ENCODE assay signal across 11 cellular contexts in the genomic region with DNA sequence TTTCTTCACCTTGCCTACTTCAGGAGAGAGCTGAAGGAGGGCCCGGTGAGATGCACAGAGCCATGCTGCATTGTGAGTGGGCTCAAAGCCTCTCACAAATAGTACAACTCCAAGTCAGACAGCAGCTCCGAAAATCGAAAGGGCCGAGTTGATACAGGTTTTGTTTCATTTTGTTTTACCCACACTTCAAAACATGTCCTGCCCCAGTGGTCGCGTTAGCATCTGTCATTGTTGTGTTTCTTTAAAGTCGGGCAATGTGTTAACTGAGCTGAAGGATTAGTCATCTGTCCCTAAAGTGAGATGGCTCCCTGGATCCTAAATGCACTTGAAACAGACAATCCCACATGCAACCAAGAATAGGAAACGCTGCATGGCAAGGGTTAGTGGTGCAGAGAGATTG.
DNase-seq lines count a peak whose midpoint lies in the region; ATAC-seq and TF ChIP-seq lines count a peak whose summit lies in the region.
"Had no signal": no experiment of that assay in that cellular context is flagged by ENCODE, and none has a peak within 500 bp of the region (broad histone marks: within the 10 kb centered on the region; RNA-seq: fewer than 3 reads in every experiment).

No MANE protein-coding gene starts in this region.

- peaks cover 16% of the 10 kb centered on the region for H3K9me3 Mint-ChIP-seq in activated T-cell treated with anti-CD3 and anti-CD28 coated beads, Interleukin-2, amount 50 U/mL, for 24 hours
- H3K9me3 Mint-ChIP-seq in activated CD8-positive, alpha-beta T cell treated with anti-CD3 and anti-CD28 coated beads, Interleukin-2, amount 10 ng/mL, durations not matched to agents 7 days and 5 days (ENCODE audit: insufficient read depth), result peaks cover 13% of the 10 kb centered on the region
- peaks cover 11 to 12% of the 10 kb centered on the region in 2 donors for H3K9me3 Mint-ChIP-seq in stimulated activated naive CD8-positive, alpha-beta T cell treated with anti-CD3 and anti-CD28 coated beads, Interleukin-15, amount 100 ng/mL, for 72 hours

- H3K4me3 Mint-ChIP-seq in activated T-cell treated with anti-CD3 and anti-CD28 coated beads, Interleukin-2, amount 50 U/mL, for 24 hours, result peak overlapping the region; percentile 13
- peak overlapping the region; percentile 29 for H3K4me3 Mint-ChIP-seq in activated CD8-positive, alpha-beta T cell treated with anti-CD3 and anti-CD28 coated beads, Interleukin-2, amount 10 ng/mL, durations not matched to agents 7 days and 5 days
- H3K4me3 Mint-ChIP-seq in stimulated activated naive CD8-positive, alpha-beta T cell treated with anti-CD3 and anti-CD28 coated beads, Interleukin-15, amount 100 ng/mL, for 72 hours, result peak overlapping the region; percentile 40 to 41

- CTCF ChIA-PET in activated CD8-positive, alpha-beta T cell treated with anti-CD3 and anti-CD28 coated beads, Interleukin-2, amount 10 ng/mL, durations not matched to agents 7 days and 5 days (lab: Charles Lee), result interaction anchor here (0.8 to 1.6 kb wide), 2 partner anchors 10 to 89 kb away, joined by 3 to 6 read pairs; no protein-coding TSS in a partner anchor

- no peaks in the 10 kb centered on the region for H3K79me2 ChIP-seq in osteoblast (ENCODE audit: insufficient read depth, low read length)

- no peaks in the 10 kb centered on the region for H3K9me3 ChIP-seq in osteoblast (ENCODE audit: low read depth, low read length)
- H3K9me3 ChIP-seq: uterus had no signal

- ATAC-seq in HG03045 (IDR thresholded peaks at IDR 0.05; ENCODE audit: unreplicated experiment), result peak; percentile 47
- ATAC-seq in activated CD8-positive, alpha-beta T cell treated with anti-CD3 and anti-CD28 coated beads, Interleukin-2, amount 10 ng/mL, durations not matched to agents 7 days and 5 days, result peak; percentile 53
- ATAC-seq in stimulated activated naive CD8-positive, alpha-beta T cell treated with anti-CD3 and anti-CD28 coated beads, Interleukin-15, amount 100 ng/mL, for 72 hours, result peak; percentile 85

- POLR2A ChIA-PET in activated CD8-positive, alpha-beta T cell treated with anti-CD3 and anti-CD28 coated beads, Interleukin-2, amount 10 ng/mL, durations not matched to agents 7 days and 5 days (lab: Charles Lee), result interaction anchor here (0.9 to 1.2 kb wide), 2 partner anchors 9 to 88 kb away, joined by 3 to 4 read pairs; no protein-coding TSS in a partner anchor

- no peak overlapping the region for H3K27ac ChIP-seq in osteoblast (ENCODE audit: low read depth, low read length)
- H3K27ac ChIP-seq: SJSA1, uterus had no signal

- no peaks in the 10 kb centered on the region for H3K4me1 ChIP-seq in osteoblast (ENCODE audit: insufficient read depth, low read length)
- H3K4me1 ChIP-seq: uterus had no signal

- no peaks in the 10 kb centered on the region for H3K27me3 Mint-ChIP-seq in activated T-cell treated with anti-CD3 and anti-CD28 coated beads, Interleukin-2, amount 50 U/mL, for 24 hours
- H3K27me3 Mint-ChIP-seq in activated CD8-positive, alpha-beta T cell treated with anti-CD3 and anti-CD28 coated beads, Interleukin-2, amount 10 ng/mL, durations not matched to agents 7 days and 5 days (ENCODE audit: low read depth), result no peaks in the 10 kb centered on the region
- no peaks in the 10 kb centered on the region for H3K27me3 Mint-ChIP-seq in stimulated activated naive CD8-positive, alpha-beta T cell treated with anti-CD3 and anti-CD28 coated beads, Interleukin-15, amount 100 ng/mL, for 72 hours

- H3K4me1 Mint-ChIP-seq in activated T-cell treated with anti-CD3 and anti-CD28 coated beads, Interleukin-2, amount 50 U/mL, for 24 hours (ENCODE audit: low read depth), result peaks cover 50% of the 10 kb centered on the region
- peaks cover 25% of the 10 kb centered on the region for H3K4me1 Mint-ChIP-seq in activated CD8-positive, alpha-beta T cell treated with anti-CD3 and anti-CD28 coated beads, Interleukin-2, amount 10 ng/mL, durations not matched to agents 7 days and 5 days (ENCODE audit: low read depth)
- peaks cover 13% of the 10 kb centered on the region for H3K4me1 Mint-ChIP-seq in stimulated activated naive CD8-positive, alpha-beta T cell treated with anti-CD3 and anti-CD28 coated beads, Interleukin-15, amount 100 ng/mL, for 72 hours

- H3K4me2 ChIP-seq in osteoblast (ENCODE audit: insufficient read depth, low read length), result no peak overlapping the region

- H3K4me3 ChIP-seq in osteoblast (ENCODE audit: insufficient read depth, low read length), result no peak overlapping the region
- H3K4me3 ChIP-seq: SJSA1, uterus had no signal

- H3K36me3 Mint-ChIP-seq in activated T-cell treated with anti-CD3 and anti-CD28 coated beads, Interleukin-2, amount 50 U/mL, for 24 hours (ENCODE audit: low read depth), result peaks cover 15% of the 10 kb centered on the region
- H3K36me3 Mint-ChIP-seq in activated CD8-positive, alpha-beta T cell treated with anti-CD3 and anti-CD28 coated beads, Interleukin-2, amount 10 ng/mL, durations not matched to agents 7 days and 5 days (ENCODE audit: low read depth), result peaks cover 17% of the 10 kb centered on the region

- peak overlapping the region; percentile 15 for H3K27ac Mint-ChIP-seq in activated T-cell treated with anti-CD3 and anti-CD28 coated beads, Interleukin-2, amount 50 U/mL, for 24 hours
- H3K27ac Mint-ChIP-seq in activated CD8-positive, alpha-beta T cell treated with anti-CD3 and anti-CD28 coated beads, Interleukin-2, amount 10 ng/mL, durations not matched to agents 7 days and 5 days, result peak overlapping the region; percentile 14
- no peak overlapping the region for H3K27ac Mint-ChIP-seq in stimulated activated naive CD8-positive, alpha-beta T cell treated with anti-CD3 and anti-CD28 coated beads, Interleukin-15, amount 100 ng/mL, for 72 hours

- DNase-seq in activated T-cell treated with anti-CD3 and anti-CD28 coated beads, Interleukin-2, amount 50 U/mL, for 24 hours, result no peak
- no peak for DNase-seq in activated T-cell treated with anti-CD3 and anti-CD28 coated beads for 4 hours
- DNase-seq in activated CD8-positive, alpha-beta T cell treated with anti-CD3 and anti-CD28 coated beads, Interleukin-2, amount 10 ng/mL, durations not matched to agents 7 days and 5 days, result peak; percentile 36
- peak in 1 of 2 donors; percentile 27 for DNase-seq in stimulated activated naive CD8-positive, alpha-beta T cell treated with anti-CD3 and anti-CD28 coated beads, Interleukin-15, amount 100 ng/mL, for 72 hours
- no peak for DNase-seq in SIG-M5 treated with dmso at 0.1 percent for 504 hours (lab: John Stamatoyannopoulos, UW; ENCODE audit: unreplicated experiment)
- DNase-seq in osteoblast (ENCODE audit: insufficient read length, low spot score, missing footprints), result no peak
- no peak for DNase-seq in NCI-H2196 (lab: John Stamatoyannopoulos, UW; ENCODE audit: unreplicated experiment)
- DNase-seq: NCI-H1105, uterus had no signal

- no peak for TF ChIP-seq CTCF in osteoblast (IDR thresholded peaks at IDR 0.05; ENCODE audit: extremely low read depth, low read depth, low read length)

- no peaks in the 10 kb centered on the region for H4K20me1 ChIP-seq in osteoblast (ENCODE audit: insufficient read depth, low read length)

- no peaks in the 10 kb centered on the region for H3K36me3 ChIP-seq in osteoblast (ENCODE audit: insufficient read depth, low read length)
- H3K36me3 ChIP-seq: SJSA1, uterus had no signal

- H2AFZ ChIP-seq in osteoblast (ENCODE audit: low read length), result no peak overlapping the region

- no peaks in the 10 kb centered on the region for H3K27me3 ChIP-seq in osteoblast (ENCODE audit: insufficient read depth, low read length)
- H3K27me3 ChIP-seq: SJSA1, uterus had no signal

Comparison
In these comparisons a context has a peak if more than half of its experiments do, and no peak if none do; other contexts are left out.
1. H3K27ac Mint-ChIP-seq: peak in activated T-cell treated with anti-CD3 and anti-CD28 coated beads, Interleukin-2, amount 50 U/mL, for 24 hours (single experiment) and activated CD8-positive, alpha-beta T cell treated with anti-CD3 and anti-CD28 coated beads, Interleukin-2, amount 10 ng/mL, durations not matched to agents 7 days and 5 days (single experiment); none in stimulated activated naive CD8-positive, alpha-beta T cell treated with anti-CD3 and anti-CD28 coated beads, Interleukin-15, amount 100 ng/mL, for 72 hours (0 of 2).
2. Peak in every context shown above with its lines, with median percentiles within 50 percentile points of each other: H3K4me3 Mint-ChIP-seq and ATAC-seq.